1 cellular context compared by ENCODE assay signal in genomic region chr5:139417214-139417613, GRCh38.
A peak's percentile ranks its signal among the peaks of the same experiment; 100 is the strongest.
TF ChIP-seq lines count a peak whose summit lies in the region.

No MANE protein-coding gene starts in this region.

TF ChIP-seq in HEK293, 187 proteins besides CTCF, POLR2A, EP300 and RAD21 (continued from another document):
- TF ChIP-seq ZNF530 (tag by site-specific recombination; IDR thresholded peaks at IDR 0.05; ENCODE audit: low read depth) (no peak), ZNF791 (tag by site-specific recombination; IDR thresholded peaks at IDR 0.05) (no peak), ZNF26 (tag by site-specific recombination; IDR thresholded peaks at IDR 0.05) (no peak), AEBP2 (tag by site-specific recombination; IDR thresholded peaks at IDR 0.05; ENCODE audit: borderline replicate concordance) (no peak), BCL6B (tag by site-specific recombination; IDR thresholded peaks at IDR 0.05) (no peak), ZNF121 (tag by site-specific recombination; IDR thresholded peaks at IDR 0.05) (no peak), IKZF3 (tag by site-specific recombination; IDR thresholded peaks at IDR 0.05) (no peak), FEZF1 (tag by site-specific recombination; IDR thresholded peaks at IDR 0.05) (peak; percentile 26; the same call in 1 of the 2 replicates), PRDM10 (tag by site-specific recombination; IDR thresholded peaks at IDR 0.05) (0 out of 2 replicates have a peak, but pooled peaks have one; percentile 14), ZNF221 (tag by site-specific recombination; IDR thresholded peaks at IDR 0.05; ENCODE audit: borderline replicate concordance) (no peak), ZFP37 (tag by site-specific recombination; IDR thresholded peaks at IDR 0.05) (no peak)
